In the genomic region with DNA sequence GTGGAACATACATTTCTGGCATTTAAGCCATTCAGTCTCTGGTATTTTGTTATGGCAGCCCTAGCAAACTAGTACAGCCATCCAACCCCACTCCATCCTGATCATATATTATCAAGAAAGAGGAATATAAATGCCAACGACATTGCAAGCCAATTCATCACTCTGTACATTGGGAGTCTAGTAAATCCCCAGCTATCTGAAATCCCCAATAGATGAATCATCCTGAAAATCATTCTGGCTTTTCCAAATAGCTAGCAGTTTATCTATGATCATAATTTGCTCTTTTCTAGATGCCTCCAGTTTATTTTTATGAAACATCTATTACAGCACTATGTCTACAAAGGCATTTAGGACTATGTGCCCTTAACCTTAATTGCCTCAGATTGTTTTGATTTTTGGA, we compare ENCODE assay signal across 27 cellular contexts. TPM values are rescaled to one million over a fixed set of nuclear protein-coding genes. Genes with fewer than 3 reads are reported as not detected.
DNase-seq lines count a peak whose midpoint lies in the region; FAIRE-seq and TF ChIP-seq lines count a peak whose summit lies in the region.
"Had no signal": no experiment of that assay in that cellular context is flagged by ENCODE, and none has a peak within 500 bp of the region (broad histone marks: within the 10 kb centered on the region; RNA-seq: fewer than 3 reads in every experiment).

No MANE protein-coding gene starts in this region.

- no peak for TF ChIP-seq EP300 in esophagus muscularis mucosa (IDR thresholded peaks at IDR 0.05)

- FAIRE-seq in small intestine (lab: Jason Lieb, UNC): no peak
- FAIRE-seq: islet of Langerhans had no signal

- H3K27me3 ChIP-seq in small intestine (ENCODE audit: control insufficient read depth in 2 of 2, insufficient read depth in 2 of 2, low read length in 2 of 2) (no peaks in the 10 kb centered on the region), esophagus muscularis mucosa (peaks cover 0 to 3% (median 0%) of the 10 kb centered on the region in 4 donors)
- H3K27me3 ChIP-seq: gastroesophageal sphincter had no signal

- no peaks in the 10 kb centered on the region for H3K27me3 Mint-ChIP-seq in activated naive CD4-positive, alpha-beta T cell treated with anti-CD3 and anti-CD28 coated beads for 36 hours (ENCODE audit: low read depth)
- H3K27me3 Mint-ChIP-seq: activated CD8-positive, alpha-beta memory T cell treated with anti-CD3 and anti-CD28 coated beads, Interleukin-2, amount 10 ng/mL, durations not matched to agents 7 days and 5 days; activated T-helper 17 cell treated with anti-CD3 and anti-CD28 coated beads, Interleukin-2, amount 50 U/mL, for 72 hours; stimulated activated memory B cell treated with anti-CD40 and anti-IgM and Interleukin-4, amounts not matched to agents 10 μg/mL and 1 μg/mL and 100 μg/mL, for 72 hours had no signal

- CTCF ChIA-PET in activated naive CD4-positive, alpha-beta T cell treated with anti-CD3 and anti-CD28 coated beads for 36 hours (lab: Charles Lee): no interaction called here

- no peak overlapping the region for H3K4me3 Mint-ChIP-seq in activated naive CD4-positive, alpha-beta T cell treated with anti-CD3 and anti-CD28 coated beads for 36 hours
- H3K4me3 Mint-ChIP-seq: activated CD8-positive, alpha-beta memory T cell treated with anti-CD3 and anti-CD28 coated beads, Interleukin-2, amount 10 ng/mL, durations not matched to agents 7 days and 5 days; activated naive CD8-positive, alpha-beta T cell treated with anti-CD3 and anti-CD28 coated beads, Interleukin-2, amount 10 ng/mL, durations not matched to agents 7 days and 5 days; activated T-helper 17 cell treated with anti-CD3 and anti-CD28 coated beads, Interleukin-2, amount 50 U/mL, for 72 hours; CD8-positive, alpha-beta T cell; stimulated activated memory B cell treated with anti-CD40 and anti-IgM and Interleukin-4, amounts not matched to agents 10 μg/mL and 1 μg/mL and 100 μg/mL, for 72 hours had no signal

- no peaks in the 10 kb centered on the region for H3K36me3 ChIP-seq in small intestine (ENCODE audit: control insufficient read depth in 2 of 2, insufficient read depth in 2 of 2, low read length in 2 of 2)
- H3K36me3 ChIP-seq in esophagus muscularis mucosa: no peaks in the 10 kb centered on the region
- H3K36me3 ChIP-seq: gastroesophageal sphincter had no signal

- DNase-seq in ELR (ENCODE audit: low read depth) (peak; percentile 53), RPMI7951 (ENCODE audit: low read depth) (peak; percentile 0), dermis blood vessel endothelial cell (peak; percentile 5), non-pigmented ciliary epithelial cell (ENCODE audit: low read depth) (peak; percentile 17), small intestine (no peak), activated gamma-delta T cell (lab: John Stamatoyannopoulos, UW) (no peak), esophagus muscularis mucosa (ENCODE audit: extremely low spot score) (no peak)
- DNase-seq in activated naive CD4-positive, alpha-beta T cell treated with anti-CD3 and anti-CD28 coated beads for 36 hours: no peak
- DNase-seq: activated CD4-positive, alpha-beta T cell treated with anti-CD3 and anti-CD28 coated beads for 4 hours; activated CD8-positive, alpha-beta memory T cell treated with anti-CD3 and anti-CD28 coated beads, Interleukin-2, amount 10 ng/mL, durations not matched to agents 7 days and 5 days; activated naive CD8-positive, alpha-beta T cell treated with anti-CD3 and anti-CD28 coated beads, Interleukin-2, amount 10 ng/mL, durations not matched to agents 7 days and 5 days; CD8-positive, alpha-beta T cell; DMS153; GF-D8; hypothalamus; MV-4-11; NCI-H2029; NCI-H345; NCI-H774; SIG-M5; stimulated activated CD4-positive, alpha-beta T cell treated with anti-CD3 and anti-CD28 coated beads, Interleukin-1b, Interleukin-23, amount 100 ng/mL, for 48 hours had no signal

- TF ChIP-seq CTCF in esophagus muscularis mucosa (IDR thresholded peaks at IDR 0.05): no peak

- WGBS in small intestine, 3 donors: 42 to 70% (median 59%) methylated on average over 1 of the region's 1 CpG
- 70% methylated on average over 1 of the region's 1 CpG for WGBS in esophagus muscularis mucosa

- H3K9me3 ChIP-seq in small intestine (ENCODE audit: control insufficient read depth, low read depth) (no peaks in the 10 kb centered on the region), esophagus muscularis mucosa (no peaks in the 10 kb centered on the region)
- H3K9me3 ChIP-seq: gastroesophageal sphincter had no signal

- H3K36me3 Mint-ChIP-seq in activated naive CD4-positive, alpha-beta T cell treated with anti-CD3 and anti-CD28 coated beads for 36 hours (ENCODE audit: low read depth): no peaks in the 10 kb centered on the region
- H3K36me3 Mint-ChIP-seq: activated CD8-positive, alpha-beta memory T cell treated with anti-CD3 and anti-CD28 coated beads, Interleukin-2, amount 10 ng/mL, durations not matched to agents 7 days and 5 days; activated naive CD8-positive, alpha-beta T cell treated with anti-CD3 and anti-CD28 coated beads, Interleukin-2, amount 10 ng/mL, durations not matched to agents 7 days and 5 days; CD8-positive, alpha-beta T cell; stimulated activated memory B cell treated with anti-CD40 and anti-IgM and Interleukin-4, amounts not matched to agents 10 μg/mL and 1 μg/mL and 100 μg/mL, for 72 hours had no signal

- H3K9me3 Mint-ChIP-seq in activated naive CD4-positive, alpha-beta T cell treated with anti-CD3 and anti-CD28 coated beads for 36 hours: no peaks in the 10 kb centered on the region
- H3K9me3 Mint-ChIP-seq: activated naive CD8-positive, alpha-beta T cell treated with anti-CD3 and anti-CD28 coated beads, Interleukin-2, amount 10 ng/mL, durations not matched to agents 7 days and 5 days; activated T-helper 17 cell treated with anti-CD3 and anti-CD28 coated beads, Interleukin-2, amount 50 U/mL, for 72 hours; CD8-positive, alpha-beta T cell; stimulated activated memory B cell treated with anti-CD40 and anti-IgM and Interleukin-4, amounts not matched to agents 10 μg/mL and 1 μg/mL and 100 μg/mL, for 72 hours had no signal

- H3K4me3 ChIP-seq in small intestine (ENCODE audit: low read depth in 1 of 2, low read length in 2 of 2) (no peak overlapping the region), esophagus muscularis mucosa (no peak overlapping the region)
- H3K4me3 ChIP-seq: gastroesophageal sphincter had no signal

- intact Hi-C loops in activated naive CD4-positive, alpha-beta T cell treated with anti-CD3 and anti-CD28 coated beads for 36 hours (cut with micrococcal nuclease): no loop called here
- intact Hi-C loops in esophagus muscularis mucosa (cut with DNase I): no loop called here

- no peak overlapping the region for H3K27ac Mint-ChIP-seq in activated naive CD4-positive, alpha-beta T cell treated with anti-CD3 and anti-CD28 coated beads for 36 hours
- H3K27ac Mint-ChIP-seq: activated CD8-positive, alpha-beta memory T cell treated with anti-CD3 and anti-CD28 coated beads, Interleukin-2, amount 10 ng/mL, durations not matched to agents 7 days and 5 days; activated naive CD8-positive, alpha-beta T cell treated with anti-CD3 and anti-CD28 coated beads, Interleukin-2, amount 10 ng/mL, durations not matched to agents 7 days and 5 days; activated T-helper 17 cell treated with anti-CD3 and anti-CD28 coated beads, Interleukin-2, amount 50 U/mL, for 72 hours; CD8-positive, alpha-beta T cell; stimulated activated memory B cell treated with anti-CD40 and anti-IgM and Interleukin-4, amounts not matched to agents 10 μg/mL and 1 μg/mL and 100 μg/mL, for 72 hours had no signal

- H3K4me1 Mint-ChIP-seq in activated naive CD4-positive, alpha-beta T cell treated with anti-CD3 and anti-CD28 coated beads for 36 hours (ENCODE audit: low read depth): peaks cover 2% of the 10 kb centered on the region
- H3K4me1 Mint-ChIP-seq: activated T-helper 17 cell treated with anti-CD3 and anti-CD28 coated beads, Interleukin-2, amount 50 U/mL, for 72 hours; stimulated activated memory B cell treated with anti-CD40 and anti-IgM and Interleukin-4, amounts not matched to agents 10 μg/mL and 1 μg/mL and 100 μg/mL, for 72 hours had no signal

- H3K27ac ChIP-seq in small intestine (ENCODE audit: low read depth in 1 of 2, low read length in 1 of 2) (no peak overlapping the region), esophagus muscularis mucosa (replicated peaks in 1 of 4) (no peak overlapping the region)
- H3K27ac ChIP-seq: gastroesophageal sphincter, KMS-11 had no signal

- no peaks in the 10 kb centered on the region for H3K4me1 ChIP-seq in small intestine (ENCODE audit: control insufficient read depth in 2 of 2, insufficient read depth in 1 of 2, low read depth in 1 of 2, low read length in 1 of 2)
- H3K4me1 ChIP-seq in esophagus muscularis mucosa: no peaks in the 10 kb centered on the region
- H3K4me1 ChIP-seq: gastroesophageal sphincter had no signal

- no peak for TF ChIP-seq POLR2A in esophagus muscularis mucosa (IDR thresholded peaks at IDR 0.05; ENCODE audit: low read depth)

RNA-seq across cellular contexts. Expression of gene FRMD7, which starts 41.1 kb away (rescaled TPM):
- total RNA-seq in RPMI7951 (2014; rRNA removed; shearing (Covaris generic)): 0.10 TPM in 1 of 2 replicates, not detected in the other
- total RNA-seq in dermis blood vessel endothelial cell: not detected in 2 replicates
- not detected for polyA plus RNA-seq in small intestine
- not detected for total RNA-seq in activated naive CD4-positive, alpha-beta T cell treated with anti-CD3 and anti-CD28 coated beads for 36 hours
- total RNA-seq in esophagus muscularis mucosa: not detected
- total RNA-seq: activated CD8-positive, alpha-beta memory T cell treated with anti-CD3 and anti-CD28 coated beads, Interleukin-2, amount 10 ng/mL, durations not matched to agents 7 days and 5 days; activated naive CD8-positive, alpha-beta T cell treated with anti-CD3 and anti-CD28 coated beads, Interleukin-2, amount 10 ng/mL, durations not matched to agents 7 days and 5 days; activated T-helper 17 cell treated with anti-CD3 and anti-CD28 coated beads, Interleukin-2, amount 50 U/mL, for 72 hours; CD8-positive, alpha-beta T cell; gastroesophageal sphincter; T-helper 1 cell treated with Interleukin-12 subunit alpha and Interleukin-12 subunit beta and Interleukin-4 antibody, amounts not matched to agents 30 ng/mL and 1 ng/mL, for 36 hours had no signal

Comparison
In these comparisons a context has a peak if more than half of its experiments do, and no peak if none do; other contexts are left out.
1. DNase-seq: peak in ELR (single experiment), RPMI7951 (single experiment), dermis blood vessel endothelial cell (single experiment) and non-pigmented ciliary epithelial cell (single experiment); none in small intestine (single experiment), activated naive CD4-positive, alpha-beta T cell treated with anti-CD3 and anti-CD28 coated beads for 36 hours (single experiment), activated gamma-delta T cell (single experiment) and esophagus muscularis mucosa (single experiment).